Comparison of ENCODE assay signal across 1 cellular context in the genomic region with DNA sequence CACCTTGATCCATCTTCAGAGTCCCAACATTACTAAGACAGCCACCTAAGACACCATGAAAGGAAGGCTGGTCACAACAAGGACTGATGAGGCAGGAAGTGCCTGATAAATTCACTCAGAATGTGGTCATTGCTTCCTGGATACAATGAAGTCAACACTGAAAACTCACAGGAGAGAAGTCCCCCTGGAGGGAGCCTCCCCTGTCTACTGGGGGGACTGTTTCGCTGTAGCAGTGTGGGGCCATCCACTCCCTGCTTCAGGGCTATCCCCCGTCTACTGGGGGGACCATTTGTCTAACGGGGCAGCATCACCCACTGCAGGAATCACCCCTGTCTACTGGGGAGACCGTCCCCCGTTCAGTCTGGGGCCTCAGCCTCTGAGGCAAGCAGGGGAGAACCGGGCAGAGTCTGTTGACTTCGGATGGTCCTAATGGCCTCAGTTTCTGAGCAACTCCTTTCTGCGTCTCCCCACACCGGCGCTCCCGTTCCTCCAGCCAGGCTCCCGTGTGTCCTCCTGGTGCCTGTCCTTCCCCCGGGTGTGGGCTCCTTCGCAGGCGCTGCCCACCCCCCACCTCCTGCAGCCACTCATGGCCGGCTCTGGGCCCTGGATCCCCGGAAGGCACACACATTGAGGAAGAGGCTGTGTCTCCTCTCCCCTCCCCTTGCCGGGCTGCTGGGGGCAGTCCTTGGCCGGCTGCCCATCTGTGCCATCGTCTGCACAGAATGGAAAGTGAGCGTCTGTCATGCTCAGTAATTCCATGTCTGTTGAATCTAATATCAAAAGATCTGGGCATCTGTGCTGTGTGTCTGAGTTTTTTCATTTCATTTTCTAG.
TF ChIP-seq lines count a peak whose summit lies in the region.

No MANE protein-coding gene starts in this region.

TF ChIP-seq in H1, 55 proteins besides CTCF, POLR2A, EP300 and RAD21 (continued from another document):
- TF ChIP-seq JUND (IDR thresholded peaks at IDR 0.05; ENCODE audit: low read length) (no peak), SIX5 (IDR thresholded peaks at IDR 0.05; ENCODE audit: low read depth, low read length) (no peak), GTF2F1 (IDR thresholded peaks at IDR 0.05; ENCODE audit: borderline replicate concordance, low read depth, low read length) (no peak)
